ENCODE assay signal across 29 cellular contexts in genomic region chrX:14389682-14390081, GRCh38.
"Had no signal": no experiment of that assay in that cellular context is flagged by ENCODE, and none has a peak within 500 bp of the region (broad histone marks: within the 10 kb centered on the region; RNA-seq: fewer than 3 reads in every experiment).

No MANE protein-coding gene starts in this region.

- H3K4me3 ChIP-seq: stomach, suprapubic skin, testis, thoracic aorta, thyroid gland, tibial artery, tibial nerve, transverse colon, upper lobe of left lung, upper lobe of right lung, uterus, vagina had no signal

- ATAC-seq: stimulated activated effector memory CD8-positive, alpha-beta T cell treated with anti-CD3 and anti-CD28 coated beads, Interleukin-12 subunit alpha, Interleukin-12 subunit beta, amount 100 ng/mL, for 72 hours; stimulated activated memory B cell treated with anti-CD40 and anti-IgM and Interleukin-4, amounts not matched to agents 10 μg/mL and 1 μg/mL and 100 μg/mL, for 72 hours; stimulated activated naive B cell treated with anti-CD40 and anti-IgM and Interleukin-4, amounts not matched to agents 10 μg/mL and 1 μg/mL and 100 μg/mL, for 72 hours; stimulated activated naive CD8-positive, alpha-beta T cell treated with anti-CD3 and anti-CD28 coated beads, Interleukin-15, amount 100 ng/mL, for 72 hours; stimulated activated naive CD8-positive, alpha-beta T cell treated with anti-CD3 and anti-CD28 coated beads, Interleukin-15, Interleukin-2, amounts not matched to agents 100 U/mL and 50 U/mL, for 24 hours; upper lobe of right lung had no signal

- H3K9me3 Mint-ChIP-seq: stimulated activated effector memory CD8-positive, alpha-beta T cell treated with anti-CD3 and anti-CD28 coated beads, Interleukin-12 subunit alpha, Interleukin-12 subunit beta, amount 100 ng/mL, for 72 hours; stimulated activated naive CD8-positive, alpha-beta T cell treated with anti-CD3 and anti-CD28 coated beads, Interleukin-15, Interleukin-2, amounts not matched to agents 100 ng/mL and 50 ng/mL, for 24 hours; type B pancreatic cell had no signal

- H3K27me3 Mint-ChIP-seq: stimulated activated memory B cell treated with anti-CD40 and anti-IgM and Interleukin-4, amounts not matched to agents 10 μg/mL and 1 μg/mL and 100 μg/mL, for 72 hours; stimulated activated naive CD8-positive, alpha-beta T cell treated with anti-CD3 and anti-CD28 coated beads, Interleukin-15, amount 100 ng/mL, for 72 hours; stimulated activated naive CD8-positive, alpha-beta T cell treated with anti-CD3 and anti-CD28 coated beads, Interleukin-15, Interleukin-2, amounts not matched to agents 100 ng/mL and 50 ng/mL, for 24 hours; type B pancreatic cell had no signal

- H3K4me3 Mint-ChIP-seq: stimulated activated effector memory CD8-positive, alpha-beta T cell treated with anti-CD3 and anti-CD28 coated beads, Interleukin-12 subunit alpha, Interleukin-12 subunit beta, amount 100 ng/mL, for 72 hours; stimulated activated memory B cell treated with anti-CD40 and anti-IgM and Interleukin-4, amounts not matched to agents 10 μg/mL and 1 μg/mL and 100 μg/mL, for 72 hours; stimulated activated naive B cell treated with anti-CD40 and anti-IgM and Interleukin-4, amounts not matched to agents 10 μg/mL and 1 μg/mL and 100 μg/mL, for 72 hours; stimulated activated naive CD8-positive, alpha-beta T cell treated with anti-CD3 and anti-CD28 coated beads, Interleukin-15, amount 100 ng/mL, for 72 hours; stimulated activated naive CD8-positive, alpha-beta T cell treated with anti-CD3 and anti-CD28 coated beads, Interleukin-15, Interleukin-2, amounts not matched to agents 100 ng/mL and 50 ng/mL, for 24 hours; type B pancreatic cell had no signal

- H3K36me3 Mint-ChIP-seq: stimulated activated effector memory CD8-positive, alpha-beta T cell treated with anti-CD3 and anti-CD28 coated beads, Interleukin-12 subunit alpha, Interleukin-12 subunit beta, amount 100 ng/mL, for 72 hours; stimulated activated memory B cell treated with anti-CD40 and anti-IgM and Interleukin-4, amounts not matched to agents 10 μg/mL and 1 μg/mL and 100 μg/mL, for 72 hours; stimulated activated naive B cell treated with anti-CD40 and anti-IgM and Interleukin-4, amounts not matched to agents 10 μg/mL and 1 μg/mL and 100 μg/mL, for 72 hours; type B pancreatic cell had no signal

- H3K27ac Mint-ChIP-seq: stimulated activated effector memory CD8-positive, alpha-beta T cell treated with anti-CD3 and anti-CD28 coated beads, Interleukin-12 subunit alpha, Interleukin-12 subunit beta, amount 100 ng/mL, for 72 hours; stimulated activated memory B cell treated with anti-CD40 and anti-IgM and Interleukin-4, amounts not matched to agents 10 μg/mL and 1 μg/mL and 100 μg/mL, for 72 hours; stimulated activated naive B cell treated with anti-CD40 and anti-IgM and Interleukin-4, amounts not matched to agents 10 μg/mL and 1 μg/mL and 100 μg/mL, for 72 hours; stimulated activated naive CD8-positive, alpha-beta T cell treated with anti-CD3 and anti-CD28 coated beads, Interleukin-15, amount 100 ng/mL, for 72 hours; stimulated activated naive CD8-positive, alpha-beta T cell treated with anti-CD3 and anti-CD28 coated beads, Interleukin-15, Interleukin-2, amounts not matched to agents 100 ng/mL and 50 ng/mL, for 24 hours; type B pancreatic cell had no signal

- H3K27me3 ChIP-seq: stomach, suprapubic skin, testis, thyroid gland, tibial artery, tibial nerve, transverse colon, upper lobe of left lung, upper lobe of right lung, uterus, vagina had no signal

- H3K9me3 ChIP-seq: suprapubic skin, testis, thoracic aorta, thyroid gland, tibial nerve, transverse colon, upper lobe of left lung, upper lobe of right lung, uterus, vagina had no signal

- DNase-seq: stimulated activated CD4-positive, alpha-beta T cell treated with anti-CD3 and anti-CD28 coated beads, Interleukin-2, amount 100 ng/mL, for 48 hours; stimulated activated CD4-positive, alpha-beta T cell treated with anti-CD3 and anti-CD28 coated beads, Interleukin-4, amount 100 ng/mL, for 1 hour; stimulated activated CD4-positive, alpha-beta T cell treated with anti-CD3 and anti-CD28 coated beads, Interleukin-4, amount 100 ng/mL, for 24 hours; stimulated activated CD4-positive, alpha-beta T cell treated with anti-CD3 and anti-CD28 coated beads, Interleukin-4, amount 100 ng/mL, for 4 hours; stimulated activated CD8-positive, alpha-beta memory T cell treated with anti-CD3 and anti-CD28 coated beads, Interleukin-4, amount 100 ng/mL, for 48 hours; stimulated activated naive B cell treated with anti-CD40 and anti-IgM and Interleukin-4, amounts not matched to agents 10 μg/mL and 1 μg/mL and 100 μg/mL, for 72 hours; stimulated activated naive CD4-positive, alpha-beta T cell; stimulated activated naive CD4-positive, alpha-beta T cell treated with Interleukin-2 at 50 U/mL for 16 hours; stimulated activated naive CD8-positive, alpha-beta T cell treated with anti-CD3 and anti-CD28 coated beads, Interleukin-15, amount 100 ng/mL, for 72 hours; stimulated activated naive CD8-positive, alpha-beta T cell treated with anti-CD3 and anti-CD28 coated beads, Interleukin-15, Interleukin-2, amounts not matched to agents 100 U/mL and 50 U/mL, for 24 hours; stomach; substantia nigra; testis; thyroid gland; tibial artery; transverse colon; trophoblast cell; upper lobe of left lung; upper lobe of right lung; uterus had no signal

- H3K4me1 Mint-ChIP-seq: stimulated activated effector memory CD8-positive, alpha-beta T cell treated with anti-CD3 and anti-CD28 coated beads, Interleukin-12 subunit alpha, Interleukin-12 subunit beta, amount 100 ng/mL, for 72 hours; stimulated activated memory B cell treated with anti-CD40 and anti-IgM and Interleukin-4, amounts not matched to agents 10 μg/mL and 1 μg/mL and 100 μg/mL, for 72 hours; stimulated activated naive B cell treated with anti-CD40 and anti-IgM and Interleukin-4, amounts not matched to agents 10 μg/mL and 1 μg/mL and 100 μg/mL, for 72 hours; stimulated activated naive CD8-positive, alpha-beta T cell treated with anti-CD3 and anti-CD28 coated beads, Interleukin-15, amount 100 ng/mL, for 72 hours had no signal

- H3K27ac ChIP-seq: stomach, suprapubic skin, testis, thoracic aorta, thyroid gland, tibial artery, tibial nerve, transverse colon, upper lobe of left lung, upper lobe of right lung, uterus, vagina had no signal

- FAIRE-seq: urothelium cell line had no signal

- H3K4me1 ChIP-seq: stomach, suprapubic skin, testis, thyroid gland, tibial artery, tibial nerve, transverse colon, upper lobe of left lung, upper lobe of right lung, uterus, vagina had no signal

- H3K36me3 ChIP-seq: stomach, suprapubic skin, thoracic aorta, thyroid gland, tibial artery, tibial nerve, transverse colon, upper lobe of left lung, upper lobe of right lung, uterus, vagina had no signal
